In the genomic region with DNA sequence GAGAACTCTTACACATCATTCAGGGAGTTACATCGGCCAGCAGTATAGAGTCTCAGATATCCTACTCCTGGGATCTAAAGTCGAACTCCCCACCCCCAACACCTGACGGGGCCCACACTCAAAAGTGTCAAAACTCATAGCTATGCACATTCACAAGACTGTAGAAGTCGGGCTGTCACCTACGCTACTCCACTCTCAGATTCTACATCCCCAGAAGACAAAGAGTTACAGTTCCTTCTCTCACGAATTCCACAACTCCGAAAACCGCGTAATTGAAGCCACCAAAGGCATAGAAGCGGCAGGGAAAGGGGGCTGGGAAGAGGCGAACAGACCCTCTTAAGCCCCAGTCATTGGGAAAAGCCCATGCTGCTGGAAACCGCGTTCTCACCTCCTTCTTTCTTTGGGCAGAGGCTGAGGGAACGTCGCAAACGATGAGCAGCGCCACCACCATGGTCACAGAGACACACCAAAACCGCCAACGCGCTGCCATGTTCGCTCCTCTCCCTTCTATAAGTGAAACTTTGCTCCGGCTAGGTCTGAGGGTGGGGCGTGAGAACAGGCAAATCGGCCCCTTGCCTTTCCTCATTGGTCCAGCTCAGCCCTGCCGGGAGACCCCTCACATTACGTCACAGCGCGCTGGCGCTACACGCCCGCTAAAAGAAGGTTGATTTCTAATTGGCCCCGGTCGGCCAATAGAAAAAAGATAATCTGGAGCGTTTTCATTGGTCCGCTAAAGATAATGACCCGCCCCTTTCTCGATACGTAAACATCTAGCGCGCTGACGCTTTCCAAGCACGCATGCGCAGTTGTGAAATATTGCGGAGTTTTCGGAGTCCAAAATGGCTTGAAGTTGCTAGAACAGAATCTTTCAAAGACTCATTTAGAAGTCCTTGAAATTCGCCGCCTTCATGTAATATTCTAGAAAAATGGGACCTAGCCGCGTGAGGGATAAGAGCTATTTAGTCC, we compare ENCODE assay signal across 8 cellular contexts. TPM values are rescaled to one million over a fixed set of nuclear protein-coding genes. Genes with fewer than 3 reads are reported as not detected.
DNase-seq lines count a peak whose midpoint lies in the region; FAIRE-seq and TF ChIP-seq lines count a peak whose summit lies in the region.

A gene (minus strand): TSS at position 515 of the 966 bp plus-strand sequence. CDS start 25 bp downstream, at position 490.

- DNase-seq in GM03348 (ENCODE audit: low spot score) (peak; percentile 85), HFF-Myc (ENCODE audit: extremely low read depth, low read depth) (peak; percentile 83), NAMALWA (ENCODE audit: low spot score) (peak; percentile 98), SK-N-DZ (ENCODE audit: low spot score) (peak; percentile 97), frontal cortex (ENCODE audit: low spot score in 2 of 2) (peak; percentile 47 to 58), neuronal stem cell (ENCODE audit: low spot score) (peak; percentile 93)
- peak; percentile 93 for DNase-seq in activated naive CD4-positive, alpha-beta T cell treated with anti-CD3 and anti-CD28 coated beads for 36 hours

- H4K8ac ChIP-seq in neuronal stem cell (ENCODE audit: low read depth, low read length) = no peak within 1 kb of the TSS

- FAIRE-seq in frontal cortex (lab: Jason Lieb, UNC) = peak; percentile 96

- no peak within 1 kb of the TSS for H2BK5ac ChIP-seq in neuronal stem cell (ENCODE audit: low read length)

- H3K4ac ChIP-seq in neuronal stem cell (ENCODE audit: low read length) = no peak within 1 kb of the TSS

- H3K27ac ChIP-seq in neuronal stem cell (replicated peaks; ENCODE audit: low read length) = peak within 1 kb of the TSS; percentile 61

- peak within 1 kb of the TSS; percentile 18 for H3K4me2 ChIP-seq in neuronal stem cell (ENCODE audit: insufficient read depth, low read length, poor library complexity, severe bottlenecking)

- no peaks in the 10 kb centered on the region for H3K9me3 Mint-ChIP-seq in activated naive CD4-positive, alpha-beta T cell treated with anti-CD3 and anti-CD28 coated beads for 36 hours

- WGBS in neuronal stem cell (ENCODE audit: extremely low coverage in 2 of 2, insufficient read length in 2 of 2, insufficient replicate concordance in 1 of 2), 2 donors = no CpG with 5 or more reads among the region's 49 CpGs

- H3K79me1 ChIP-seq in neuronal stem cell (ENCODE audit: low read depth, low read length) = no peaks in the 10 kb centered on the region

- H3K4me1 ChIP-seq in neuronal stem cell (ENCODE audit: control insufficient read depth in 2 of 2, insufficient read depth in 1 of 2, low read depth in 1 of 2, low read length in 2 of 2) = no peaks in the 10 kb centered on the region

- H3K27ac Mint-ChIP-seq in activated naive CD4-positive, alpha-beta T cell treated with anti-CD3 and anti-CD28 coated beads for 36 hours = peak within 1 kb of the TSS; percentile 99

- CTCF ChIA-PET in activated naive CD4-positive, alpha-beta T cell treated with anti-CD3 and anti-CD28 coated beads for 36 hours (lab: Charles Lee) = no interaction called here

- peak within 1 kb of the TSS; percentile 70 for H3K9ac ChIP-seq in neuronal stem cell (ENCODE audit: low read depth, low read length, poor library complexity)

- H2AK5ac ChIP-seq in neuronal stem cell (ENCODE audit: low read depth, low read length) = no peak within 1 kb of the TSS

- no peak for TF ChIP-seq CTCF in HFF-Myc (IDR thresholded peaks at IDR 0.05; ENCODE audit: low read depth, low read length, missing control alignments)
- no peak for TF ChIP-seq CTCF in subcutaneous adipose tissue (IDR thresholded peaks at IDR 0.05; ENCODE audit: low read depth)

- intact Hi-C loops in activated naive CD4-positive, alpha-beta T cell treated with anti-CD3 and anti-CD28 coated beads for 36 hours (cut with micrococcal nuclease) = loop anchor here (1.0 to 10.0 kb wide), 17 partner anchors 16 to 1723 kb away; a partner anchor contains a TSS

- H3K14ac ChIP-seq in neuronal stem cell (ENCODE audit: low read length) = no peak within 1 kb of the TSS

- peak within 1 kb of the TSS; percentile 84 for H2AFZ ChIP-seq in neuronal stem cell (ENCODE audit: low read length)

- H3K4me3 ChIP-seq in HFF-Myc (replicated peaks; ENCODE audit: low read depth, low read length) = peak within 1 kb of the TSS; percentile 73
- H3K4me3 ChIP-seq in neuronal stem cell (ENCODE audit: low read length in 2 of 2) = peak within 1 kb of the TSS; percentile 75 to 90

- H3K4me3 Mint-ChIP-seq in activated naive CD4-positive, alpha-beta T cell treated with anti-CD3 and anti-CD28 coated beads for 36 hours = peak within 1 kb of the TSS; percentile 97

- H3K36me3 ChIP-seq in neuronal stem cell (replicated peaks in 1 of 2; ENCODE audit: control insufficient read depth in 2 of 2, insufficient read depth in 2 of 2, low read length in 2 of 2) = peaks cover 0 to 2% of the 10 kb centered on the region in 2 donors

- no peak within 1 kb of the TSS for H2BK12ac ChIP-seq in neuronal stem cell (ENCODE audit: low read length)

- no peak within 1 kb of the TSS for H2BK120ac ChIP-seq in neuronal stem cell (ENCODE audit: low read depth, low read length)

- no peak within 1 kb of the TSS for H3K23ac ChIP-seq in neuronal stem cell (ENCODE audit: low read depth, low read length, poor library complexity)

- H3K27me3 Mint-ChIP-seq in activated naive CD4-positive, alpha-beta T cell treated with anti-CD3 and anti-CD28 coated beads for 36 hours (ENCODE audit: low read depth) = no peaks in the 10 kb centered on the region

- H3K27me3 ChIP-seq in neuronal stem cell (ENCODE audit: control insufficient read depth in 3 of 3, insufficient read depth in 3 of 3, low read depth in 1 of 3, low read length in 3 of 3) = no peaks in the 10 kb centered on the region

- peaks cover 9% of the 10 kb centered on the region for H3K36me3 Mint-ChIP-seq in activated naive CD4-positive, alpha-beta T cell treated with anti-CD3 and anti-CD28 coated beads for 36 hours (ENCODE audit: low read depth)

- no peak within 1 kb of the TSS for H2BK15ac ChIP-seq in neuronal stem cell (ENCODE audit: low read length)

- H3K18ac ChIP-seq in neuronal stem cell (ENCODE audit: low read length) = no peak within 1 kb of the TSS

- no peaks in the 10 kb centered on the region for H3K9me3 ChIP-seq in neuronal stem cell (replicated peaks in 1 of 2; ENCODE audit: control insufficient read depth in 2 of 2, insufficient read depth in 1 of 2, low read depth in 1 of 2, low read length in 2 of 2)

- no peak within 1 kb of the TSS for H4K91ac ChIP-seq in neuronal stem cell (ENCODE audit: low read depth, low read length, poor library complexity)

- peaks cover 23% of the 10 kb centered on the region for H3K4me1 Mint-ChIP-seq in activated naive CD4-positive, alpha-beta T cell treated with anti-CD3 and anti-CD28 coated beads for 36 hours (ENCODE audit: low read depth)

RNA-seq across cellular contexts. Expression of the gene that starts here (rescaled TPM):
- polyA plus RNA-seq in SK-N-DZ (2014; cell fraction: cytosol; rRNA removed) = 18.4 and 19.4 TPM in 2 replicates
- polyA plus RNA-seq in SK-N-DZ (2014; cell fraction: nucleus; rRNA removed) = 3.3 and 5.8 TPM in 2 replicates
- total RNA-seq in activated naive CD4-positive, alpha-beta T cell treated with anti-CD3 and anti-CD28 coated beads for 36 hours = 10 to 100 TPM; 31.0 to 32.4 TPM
- total RNA-seq in frontal cortex = 19.6 TPM
- 23.1 TPM for polyA plus RNA-seq in neuronal stem cell (2013, experiment 1 of 2)
- 23.9 TPM for polyA plus RNA-seq in neuronal stem cell (2013, experiment 2 of 2)
- 10 to 100 TPM; 27.1 to 47.1 (median 40.9) TPM for total RNA-seq in subcutaneous adipose tissue

Comparison
In these comparisons a context has a peak if more than half of its experiments do, and no peak if none do; other contexts are left out.
1. Peak in every context shown above with its lines: DNase-seq, H3K4me3 ChIP-seq and H3K27ac ChIP-seq.